In genomic region chr21:39062196-39062900, GRCh38 we compare ENCODE assay signal across 1 cellular context.
TF ChIP-seq lines count a peak whose summit lies in the region.

No MANE protein-coding gene starts in this region.

TF ChIP-seq in H1, 55 proteins besides CTCF, POLR2A, EP300 and RAD21:
- TF ChIP-seq CBX5 (IDR thresholded peaks at IDR 0.05; ENCODE audit: low read depth, low read length): no peak
- no peak for TF ChIP-seq HDAC6 (IDR thresholded peaks at IDR 0.05; ENCODE audit: low read depth, low read length)
- no peak for TF ChIP-seq BCL11A (IDR thresholded peaks at IDR 0.05; ENCODE audit: low read depth in 2 of 2, low read length in 2 of 2)
- no peak for TF ChIP-seq ZNF274 (IDR thresholded peaks at IDR 0.05; ENCODE audit: borderline replicate concordance, extremely low read depth, low read length)
- no peak for TF ChIP-seq ATF2 (IDR thresholded peaks at IDR 0.05; ENCODE audit: low read length)
- no peak for TF ChIP-seq SUZ12 (IDR thresholded peaks at IDR 0.05; ENCODE audit: low read length)
- no peak for TF ChIP-seq FOSL1 (IDR thresholded peaks at IDR 0.05; ENCODE audit: insufficient read depth, low read depth, low read length)
